ENCODE assay signal across 19 cellular contexts in the genomic region with DNA sequence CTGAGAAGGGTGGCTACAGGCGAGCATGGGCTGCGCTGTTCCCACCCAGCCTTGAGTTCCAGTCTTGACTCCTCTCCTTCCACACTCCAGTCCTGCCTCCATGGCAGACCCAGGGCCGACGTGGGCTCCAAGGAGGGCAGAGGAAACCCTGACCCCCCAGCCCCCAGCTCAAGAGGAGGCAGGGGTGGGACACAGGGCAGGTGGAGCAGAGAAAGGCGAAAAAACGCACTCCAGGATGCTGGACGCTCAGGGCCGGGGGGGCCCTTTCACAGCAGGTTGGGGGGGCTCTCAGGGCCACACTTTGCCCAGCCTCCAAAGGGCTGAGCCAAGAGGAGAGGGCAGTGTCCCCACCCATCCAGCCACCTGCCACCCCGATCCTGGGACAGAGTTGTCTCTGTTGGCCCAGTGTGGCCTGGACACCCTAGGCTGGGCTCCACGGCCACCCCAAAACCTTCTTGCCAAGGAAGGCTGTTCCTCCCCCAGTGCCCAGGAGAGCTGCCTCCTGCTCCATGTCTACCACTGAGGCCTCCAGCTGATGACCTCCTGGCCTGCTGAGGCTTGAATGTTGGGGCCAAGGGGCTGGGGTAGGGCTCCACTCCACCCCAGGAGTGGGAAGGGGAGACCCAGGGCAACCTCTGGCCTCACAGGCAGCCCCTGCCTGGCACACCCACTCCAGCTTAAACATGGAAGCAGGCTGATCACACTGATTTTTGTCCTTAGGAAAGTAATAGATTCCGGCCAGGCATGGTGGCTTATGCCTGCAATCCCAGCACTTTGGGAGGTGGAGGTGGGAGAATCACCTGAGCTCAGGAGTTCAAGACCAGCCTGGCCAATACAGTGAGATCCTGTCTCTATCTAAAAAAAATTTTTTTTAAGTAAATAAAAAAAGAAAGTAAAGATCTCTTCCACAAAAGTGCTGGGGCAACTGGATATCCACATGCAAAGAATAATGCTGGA.
"Had no signal": no experiment of that assay in that cellular context is flagged by ENCODE, and none has a peak within 500 bp of the region (broad histone marks: within the 10 kb centered on the region; RNA-seq: fewer than 3 reads in every experiment).

No MANE protein-coding gene starts in this region.

- H3K36me3 ChIP-seq: esophagus squamous epithelium, gastroesophageal sphincter, sigmoid colon, thoracic aorta, transverse colon had no signal

- H3K36me3 Mint-ChIP-seq: naive B cell; stimulated activated naive B cell treated with anti-CD40 and anti-IgM and Interleukin-4, amounts not matched to agents 10 μg/mL and 1 μg/mL and 100 μg/mL, for 72 hours had no signal

- ATAC-seq: effector memory CD8-positive, alpha-beta T cell; gastroesophageal sphincter; left colon; left ventricle myocardium superior; stimulated activated naive B cell treated with anti-CD40 and anti-IgM and Interleukin-4, amounts not matched to agents 10 μg/mL and 1 μg/mL and 100 μg/mL, for 72 hours; stimulated activated naive CD8-positive, alpha-beta T cell treated with anti-CD3 and anti-CD28 coated beads, Interleukin-15, amount 100 ng/mL, for 72 hours had no signal

- H3K9me3 Mint-ChIP-seq: effector memory CD8-positive, alpha-beta T cell; naive B cell; stimulated activated naive B cell treated with anti-CD40 and anti-IgM and Interleukin-4, amounts not matched to agents 10 μg/mL and 1 μg/mL and 100 μg/mL, for 72 hours; stimulated activated naive CD8-positive, alpha-beta T cell treated with anti-CD3 and anti-CD28 coated beads, Interleukin-15, amount 100 ng/mL, for 72 hours had no signal

- H3K9me3 ChIP-seq: gastroesophageal sphincter, sigmoid colon, thoracic aorta, transverse colon had no signal

- H3K27me3 ChIP-seq: esophagus squamous epithelium, gastroesophageal sphincter, sigmoid colon, transverse colon had no signal

- H3K4me1 Mint-ChIP-seq: nephron had no signal

- H3K27me3 Mint-ChIP-seq: effector memory CD8-positive, alpha-beta T cell; stimulated activated naive CD8-positive, alpha-beta T cell treated with anti-CD3 and anti-CD28 coated beads, Interleukin-15, amount 100 ng/mL, for 72 hours had no signal

- DNase-seq: effector memory CD8-positive, alpha-beta T cell; esophagus squamous epithelium; foreskin fibroblast; glutamatergic neuron; left colon; left ventricle myocardium superior; mesendoderm; naive B cell; sigmoid colon; stimulated activated CD4-positive, alpha-beta T cell treated with anti-CD3 and anti-CD28 coated beads, Interleukin-2, amount 100 ng/mL, for 24 hours; stimulated activated CD4-positive, alpha-beta T cell treated with anti-CD3 and anti-CD28 coated beads, Interleukin-4, amount 100 ng/mL, for 4 hours; stimulated activated naive B cell treated with anti-CD40 and anti-IgM and Interleukin-4, amounts not matched to agents 10 μg/mL and 1 μg/mL and 100 μg/mL, for 72 hours; stimulated activated naive CD8-positive, alpha-beta T cell treated with anti-CD3 and anti-CD28 coated beads, Interleukin-15, amount 100 ng/mL, for 72 hours; transverse colon had no signal

- H3K4me3 ChIP-seq: esophagus squamous epithelium, gastroesophageal sphincter, lung, sigmoid colon, skin epidermis, thoracic aorta, transverse colon had no signal

- H3K27ac Mint-ChIP-seq: effector memory CD8-positive, alpha-beta T cell; naive B cell; nephron; stimulated activated naive B cell treated with anti-CD40 and anti-IgM and Interleukin-4, amounts not matched to agents 10 μg/mL and 1 μg/mL and 100 μg/mL, for 72 hours had no signal

- H3K27ac ChIP-seq: esophagus squamous epithelium, gastroesophageal sphincter, sigmoid colon, thoracic aorta, transverse colon had no signal

- H3K4me3 Mint-ChIP-seq: effector memory CD8-positive, alpha-beta T cell; naive B cell; nephron; stimulated activated naive B cell treated with anti-CD40 and anti-IgM and Interleukin-4, amounts not matched to agents 10 μg/mL and 1 μg/mL and 100 μg/mL, for 72 hours; stimulated activated naive CD8-positive, alpha-beta T cell treated with anti-CD3 and anti-CD28 coated beads, Interleukin-15, amount 100 ng/mL, for 72 hours had no signal
